Comparison of ENCODE assay signal across 17 cellular contexts in the genomic region with DNA sequence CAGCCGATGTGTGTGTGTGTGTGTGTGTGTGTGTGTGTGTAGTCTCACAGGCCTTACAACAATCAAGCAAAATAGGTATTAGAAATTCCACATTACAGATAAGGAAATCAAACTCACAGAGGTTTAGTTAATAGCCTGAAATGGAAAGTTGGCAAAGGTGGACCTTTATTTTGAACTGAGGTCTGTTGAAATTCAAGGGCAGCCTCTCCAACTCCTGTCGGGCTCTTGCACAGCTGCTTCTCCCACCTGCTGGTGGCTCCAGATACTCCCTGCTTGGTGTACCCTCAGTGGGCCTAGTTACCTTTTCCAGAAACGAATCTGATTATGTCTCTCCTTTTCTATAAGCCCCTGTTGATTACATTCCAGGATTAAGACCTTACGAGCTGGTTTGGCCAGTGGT.
"Had no signal": no experiment of that assay in that cellular context is flagged by ENCODE, and none has a peak within 500 bp of the region (broad histone marks: within the 10 kb centered on the region; RNA-seq: fewer than 3 reads in every experiment).

No MANE protein-coding gene starts in this region.

- DNase-seq: activated CD4-positive, alpha-beta memory T cell treated with anti-CD3 and anti-CD28 coated beads, Interleukin-2, amount 10 ng/mL, durations not matched to agents 7 days and 5 days; activated CD4-positive, alpha-beta T cell treated with anti-CD3 and anti-CD28 coated beads for 36 hours; activated gamma-delta T cell treated with Interleukin-2 at 50 U/mL for 16 hours; activated naive CD8-positive, alpha-beta T cell treated with anti-CD3 and anti-CD28 coated beads for 36 hours; activated T-cell treated with anti-CD3 and anti-CD28 coated beads, Interleukin-2, amount 50 U/mL, for 72 hours; anterior cingulate cortex; dorsolateral prefrontal cortex; foreskin keratinocyte; islet precursor cell; stimulated activated CD4-positive, alpha-beta T cell treated with anti-CD3 and anti-CD28 coated beads, Interleukin-12 subunit alpha, Interleukin-12 subunit beta, amount 100 ng/mL, for 4 hours; stimulated activated naive CD4-positive, alpha-beta T cell; SW 1271 had no signal

- H3K27me3 Mint-ChIP-seq: activated naive CD8-positive, alpha-beta T cell treated with anti-CD3 and anti-CD28 coated beads for 36 hours; type B pancreatic cell had no signal

- H3K9me3 Mint-ChIP-seq: activated CD4-positive, alpha-beta memory T cell treated with anti-CD3 and anti-CD28 coated beads, Interleukin-2, amount 10 ng/mL, durations not matched to agents 7 days and 5 days; activated T-cell treated with anti-CD3 and anti-CD28 coated beads, Interleukin-2, amount 50 U/mL, for 72 hours; T-helper 2 cell treated with Interferon-gamma antibody and Interleukin-4, amounts not matched to agents 5 μg/mL and 100 μg/mL, for 36 hours had no signal

- H3K27ac ChIP-seq: breast epithelium, dorsolateral prefrontal cortex, foreskin keratinocyte, neutrophil, prostate gland had no signal

- H3K27ac Mint-ChIP-seq: activated CD4-positive, alpha-beta memory T cell treated with anti-CD3 and anti-CD28 coated beads, Interleukin-2, amount 10 ng/mL, durations not matched to agents 7 days and 5 days; activated CD4-positive, alpha-beta T cell treated with anti-CD3 and anti-CD28 coated beads for 36 hours; activated naive CD8-positive, alpha-beta T cell treated with anti-CD3 and anti-CD28 coated beads for 36 hours; activated T-cell treated with anti-CD3 and anti-CD28 coated beads, Interleukin-2, amount 50 U/mL, for 72 hours; T-helper 2 cell treated with Interferon-gamma antibody and Interleukin-4, amounts not matched to agents 5 μg/mL and 100 μg/mL, for 36 hours; type B pancreatic cell had no signal

- H3K36me3 ChIP-seq: breast epithelium, neutrophil, prostate gland had no signal

- H3K4me3 Mint-ChIP-seq: activated CD4-positive, alpha-beta memory T cell treated with anti-CD3 and anti-CD28 coated beads, Interleukin-2, amount 10 ng/mL, durations not matched to agents 7 days and 5 days; activated CD4-positive, alpha-beta T cell treated with anti-CD3 and anti-CD28 coated beads for 36 hours; activated naive CD8-positive, alpha-beta T cell treated with anti-CD3 and anti-CD28 coated beads for 36 hours; activated T-cell treated with anti-CD3 and anti-CD28 coated beads, Interleukin-2, amount 50 U/mL, for 72 hours; T-helper 2 cell treated with Interferon-gamma antibody and Interleukin-4, amounts not matched to agents 5 μg/mL and 100 μg/mL, for 36 hours; type B pancreatic cell had no signal

- H3K27me3 ChIP-seq: breast epithelium, dorsolateral prefrontal cortex, foreskin keratinocyte, neutrophil had no signal

- H3K4me3 ChIP-seq: breast epithelium, dorsolateral prefrontal cortex, prostate gland had no signal

- H3K9me3 ChIP-seq: breast epithelium, neutrophil, prostate gland had no signal

- H3K4me1 ChIP-seq: breast epithelium had no signal

- ATAC-seq: activated CD4-positive, alpha-beta T cell treated with anti-CD3 and anti-CD28 coated beads for 36 hours; foreskin keratinocyte had no signal
